In the genomic region with DNA sequence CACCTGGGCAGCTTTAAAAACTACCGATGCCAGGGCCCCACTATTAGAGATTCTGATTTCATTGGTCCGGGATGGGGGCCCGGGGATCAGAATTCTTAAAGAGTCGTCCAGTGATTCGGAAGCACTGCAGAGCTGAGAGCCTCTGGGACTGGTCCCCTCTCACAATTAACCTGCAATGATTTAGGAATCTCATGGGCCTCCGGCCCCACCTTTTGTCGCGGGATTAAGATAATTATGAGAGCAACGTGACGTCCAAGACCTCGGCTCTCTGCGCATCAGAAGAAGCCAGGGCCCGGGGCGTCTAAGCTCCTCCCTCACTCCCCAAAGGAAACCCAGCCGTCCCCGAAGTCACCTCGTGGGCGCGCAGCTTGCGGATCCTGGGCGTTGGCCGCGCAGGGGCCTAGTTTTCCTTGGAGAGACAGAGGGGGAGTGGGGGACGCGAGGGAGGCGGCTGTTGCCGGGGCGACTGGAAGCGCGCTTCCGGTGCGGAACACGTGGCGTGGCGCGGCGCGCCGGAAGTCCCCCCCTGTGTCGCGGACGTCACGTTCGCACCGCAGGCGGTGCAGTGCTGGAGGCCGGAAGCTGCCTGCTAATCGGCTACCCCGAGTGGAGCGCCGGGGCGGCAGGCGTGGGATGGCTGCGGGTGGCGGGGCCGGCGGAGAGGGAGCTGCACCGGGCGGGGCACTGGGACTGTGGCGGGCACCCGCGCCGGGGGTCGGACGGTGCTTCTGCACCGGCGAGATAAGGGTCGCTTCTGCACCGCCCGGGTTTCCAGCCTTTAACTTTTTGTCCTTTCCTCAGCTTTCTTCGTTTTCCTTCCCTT, we compare ENCODE assay signal across 8 cellular contexts. TPM values are rescaled to one million over a fixed set of nuclear protein-coding genes. Genes with fewer than 3 reads are reported as not detected.
DNase-seq lines count a peak whose midpoint lies in the region; ATAC-seq, FAIRE-seq and TF ChIP-seq lines count a peak whose summit lies in the region.

A gene with protein sequence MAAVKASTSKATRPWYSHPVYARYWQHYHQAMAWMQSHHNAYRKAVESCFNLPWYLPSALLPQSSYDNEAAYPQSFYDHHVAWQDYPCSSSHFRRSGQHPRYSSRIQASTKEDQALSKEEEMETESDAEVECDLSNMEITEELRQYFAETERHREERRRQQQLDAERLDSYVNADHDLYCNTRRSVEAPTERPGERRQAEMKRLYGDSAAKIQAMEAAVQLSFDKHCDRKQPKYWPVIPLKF (minus strand): TSS at position 468 of the 823 bp plus-strand sequence. CDS start 8,414 bp downstream, outside the sequence.

- TF ChIP-seq CTCF in VCaP (conservative IDR thresholded peaks at IDR 0.05): no peak

- H3K4me1 ChIP-seq in iPS-20b (ENCODE audit: insufficient read depth, low read length) (peaks cover 23% of the 10 kb centered on the region), small intestine (ENCODE audit: control insufficient read depth in 2 of 2, insufficient read depth in 1 of 2, low read depth in 1 of 2, low read length in 1 of 2) (no peaks in the 10 kb centered on the region)

- 1 to 8% (median 6%) methylated on average over 38 to 71 of the region's 71 CpGs for WGBS in small intestine, 3 donors

- DNase-seq in 8988T (peak; percentile 55), NCI-H2171 (lab: John Stamatoyannopoulos, UW) (peak; percentile 87), T47D (ENCODE audit: low read depth in 1 of 2, low spot score in 1 of 2) (peak; percentile 58 to 90), small intestine (peak; percentile 78)

- H3K9me3 ChIP-seq in iPS-20b (ENCODE audit: insufficient read depth, low read depth, low read length) (no peaks in the 10 kb centered on the region), small intestine (ENCODE audit: control insufficient read depth, low read depth) (no peaks in the 10 kb centered on the region)

- H3K9ac ChIP-seq in iPS-20b (ENCODE audit: low read depth, low read length): peak within 1 kb of the TSS; percentile 82

- H3K27ac ChIP-seq in VCaP (peak within 1 kb of the TSS; percentile 80), iPS-20b (ENCODE audit: low read length) (peak within 1 kb of the TSS; percentile 36), small intestine (ENCODE audit: low read depth in 1 of 2, low read length in 1 of 2) (peak within 1 kb of the TSS; percentile 64 to 94)

- H3K4me3 ChIP-seq in iPS-20b (ENCODE audit: low read length): peak within 1 kb of the TSS; percentile 72
- peak within 1 kb of the TSS; percentile 41 to 67 for H3K4me3 ChIP-seq in small intestine (ENCODE audit: low read depth in 1 of 2, low read length in 2 of 2)

- H3K27me3 ChIP-seq in iPS-20b (ENCODE audit: insufficient read depth, low read length) (no peaks in the 10 kb centered on the region), small intestine (ENCODE audit: control insufficient read depth in 2 of 2, insufficient read depth in 2 of 2, low read length in 2 of 2) (no peaks in the 10 kb centered on the region)

- FAIRE-seq in small intestine (lab: Jason Lieb, UNC): no peak

- no peaks in the 10 kb centered on the region for H3K36me3 ChIP-seq in iPS-20b (ENCODE audit: insufficient read depth, low read depth, low read length)
- H3K36me3 ChIP-seq in small intestine (ENCODE audit: control insufficient read depth in 2 of 2, insufficient read depth in 2 of 2, low read length in 2 of 2): no peaks in the 10 kb centered on the region

- in situ Hi-C loops in T47D (cut with HindIII; ENCODE audit: low pct_unique_long_range_greater_than_20kb, low sequenced_read_pairs): no loop called here

- ATAC-seq in GM18520 (IDR thresholded peaks at IDR 0.05; ENCODE audit: unreplicated experiment) (peak; percentile 80), HG03066 (IDR thresholded peaks at IDR 0.05; ENCODE audit: low read depth, unreplicated experiment) (peak; percentile 84)

RNA-seq across cellular contexts. Expression of the gene that starts here (rescaled TPM):
- polyA plus RNA-seq in small intestine: 10 to 100 TPM in 1 of 3 donors, 1 to 10 TPM in 2; 3.5 to 13.0 (median 8.1) TPM

Comparison
In these comparisons a context has a peak if more than half of its experiments do, and no peak if none do; other contexts are left out.
1. Peak in every context shown above with its lines: DNase-seq, ATAC-seq, H3K4me3 ChIP-seq and H3K27ac ChIP-seq.